In genomic region chr14:55624913-55625312, GRCh38 we compare ENCODE assay signal across 20 cellular contexts. TPM values are rescaled to one million over a fixed set of nuclear protein-coding genes. Genes with fewer than 3 reads are reported as not detected.
DNase-seq lines count a peak whose midpoint lies in the region; ATAC-seq, FAIRE-seq and TF ChIP-seq lines count a peak whose summit lies in the region.
"Had no signal": no experiment of that assay in that cellular context is flagged by ENCODE, and none has a peak within 500 bp of the region (broad histone marks: within the 10 kb centered on the region; RNA-seq: fewer than 3 reads in every experiment).

No MANE protein-coding gene starts in this region.

- H3K4me3 ChIP-seq in astrocyte (ENCODE audit: insufficient read depth, low read depth, low read length) (no peak overlapping the region), mesenchymal stem cell (ENCODE audit: insufficient read depth in 1 of 2, low read depth in 1 of 2, low read length in 2 of 2) (no peak overlapping the region)
- H3K4me3 ChIP-seq: SJSA1 had no signal

- H3K4me1 ChIP-seq in astrocyte (ENCODE audit: insufficient read depth, low read length) (no peaks in the 10 kb centered on the region), mesenchymal stem cell (ENCODE audit: control insufficient read depth, insufficient read depth, low read depth, low read length) (no peaks in the 10 kb centered on the region)
- H3K4me1 ChIP-seq: Caco-2, SJSA1 had no signal

- no peak overlapping the region for H3K27ac Mint-ChIP-seq in astrocyte (ENCODE audit: unreplicated experiment)
- H3K27ac Mint-ChIP-seq: B cell had no signal

- H3K27ac ChIP-seq in astrocyte (ENCODE audit: low read depth, low read length) (no peak overlapping the region), mesenchymal stem cell (ENCODE audit: low read length, poor library complexity, severe bottlenecking) (no peak overlapping the region)
- H3K27ac ChIP-seq: KMS-11, SJSA1 had no signal

- no peak overlapping the region for H4K91ac ChIP-seq in mesenchymal stem cell (ENCODE audit: low read length)

- no peak overlapping the region for H2BK15ac ChIP-seq in mesenchymal stem cell (ENCODE audit: low read depth, poor library complexity, severe bottlenecking)

- H3K36me3 Mint-ChIP-seq in astrocyte (ENCODE audit: low read depth, unreplicated experiment) = peaks cover 24% of the 10 kb centered on the region

- no peak overlapping the region for H3K4me3 Mint-ChIP-seq in astrocyte (ENCODE audit: unreplicated experiment)
- H3K4me3 Mint-ChIP-seq: B cell; CD4-positive, CD25-positive, alpha-beta regulatory T cell had no signal

- intact Hi-C loops in cardiac septum (cut with DNase I) = no loop called here

- no peak overlapping the region for H3K14ac ChIP-seq in mesenchymal stem cell (ENCODE audit: low read length in 2 of 2)

- WGBS in mesenchymal stem cell = 86% methylated on average over 4 of the region's 4 CpGs

- no peak overlapping the region for H3K4ac ChIP-seq in mesenchymal stem cell (ENCODE audit: low read depth in 1 of 2, low read length in 2 of 2)

- no peak overlapping the region for H2AFZ ChIP-seq in astrocyte (ENCODE audit: low read depth, low read length)
- H2AFZ ChIP-seq in mesenchymal stem cell (ENCODE audit: low read depth, low read length) = no peak overlapping the region

- peak; percentile 2 for DNase-seq in EL
- DNase-seq in astrocyte (ENCODE audit: low read depth) = peak; percentile 62
- DNase-seq in mesenchymal stem cell = peak; percentile 52
- DNase-seq in stromal cell of bone marrow (ENCODE audit: low read depth) = peak; percentile 36
- DNase-seq in cardiac septum (ENCODE audit: low spot score) = no peak
- no peak for DNase-seq in activated CD4-positive, alpha-beta T cell treated with anti-CD3 and anti-CD28 coated beads, Interleukin-2, amount 50 U/mL, for 48 hours
- DNase-seq: Caco-2; CD4-positive, CD25-positive, alpha-beta regulatory T cell; DMS53; GOT3; NCI-H1092; NCI-H146; NCI-H2081 treated with DMSO at 0.1 percent for 48 hours; NCI-H510A; NCI-H774; PC-3 had no signal

- peaks cover 4% of the 10 kb centered on the region for H3K9me3 ChIP-seq in astrocyte (ENCODE audit: insufficient read depth, low read depth, low read length)
- peaks cover 7% of the 10 kb centered on the region for H3K9me3 ChIP-seq in mesenchymal stem cell (ENCODE audit: control insufficient read depth, low read length)
- H3K9me3 ChIP-seq: SJSA1 had no signal

- H4K8ac ChIP-seq in mesenchymal stem cell (ENCODE audit: low read length) = no peak overlapping the region

- no peak overlapping the region for H3K4me2 ChIP-seq in astrocyte (ENCODE audit: low read length)
- no peak overlapping the region for H3K4me2 ChIP-seq in mesenchymal stem cell (ENCODE audit: low read length, poor library complexity, severe bottlenecking)
- H3K4me2 ChIP-seq: KMS-11 had no signal

- no peaks in the 10 kb centered on the region for H3K27me3 Mint-ChIP-seq in astrocyte (ENCODE audit: low read depth, unreplicated experiment)
- H3K27me3 Mint-ChIP-seq: B cell; CD4-positive, CD25-positive, alpha-beta regulatory T cell had no signal

- H2AK5ac ChIP-seq in mesenchymal stem cell (ENCODE audit: low read length, severe bottlenecking) = no peak overlapping the region

- no peak overlapping the region for H2BK12ac ChIP-seq in mesenchymal stem cell (ENCODE audit: low read length in 2 of 2)

- H4K20me1 ChIP-seq in astrocyte (ENCODE audit: insufficient read depth, low read length) = peaks cover 22% of the 10 kb centered on the region

- H2BK5ac ChIP-seq in mesenchymal stem cell (ENCODE audit: low read depth, low read length, poor library complexity, severe bottlenecking) = no peak overlapping the region

- no peak for FAIRE-seq in astrocyte (lab: Jason Lieb, UNC)

- H3K36me3 ChIP-seq in astrocyte (ENCODE audit: insufficient read depth, low read length) = peaks cover 26% of the 10 kb centered on the region
- H3K36me3 ChIP-seq in mesenchymal stem cell (ENCODE audit: control insufficient read depth in 1 of 2, insufficient read depth in 2 of 2, low read depth in 1 of 2, low read length in 2 of 2) = peaks cover 13 to 77% of the 10 kb centered on the region in 2 experiments

- H3K79me2 ChIP-seq in astrocyte (ENCODE audit: insufficient read depth, low read length) = peaks cover 8% of the 10 kb centered on the region

- TF ChIP-seq CTCF in astrocyte (IDR thresholded peaks at IDR 0.05; ENCODE audit: insufficient read depth, low read depth, low read length) = no peak

- H3K18ac ChIP-seq in mesenchymal stem cell (ENCODE audit: low read depth in 1 of 2, low read length in 2 of 2) = no peak overlapping the region

- no peak overlapping the region for H2BK120ac ChIP-seq in mesenchymal stem cell (ENCODE audit: low read depth, low read length)

- ATAC-seq in HG03378 (IDR thresholded peaks at IDR 0.05; ENCODE audit: unreplicated experiment) = no peak
- ATAC-seq: PC-3 had no signal

- H3K27me3 ChIP-seq in astrocyte (ENCODE audit: insufficient read depth, low read length) (no peaks in the 10 kb centered on the region), mesenchymal stem cell (ENCODE audit: control insufficient read depth in 1 of 2, insufficient read depth in 1 of 2, low read length in 2 of 2) (no peaks in the 10 kb centered on the region)
- H3K27me3 ChIP-seq: SJSA1 had no signal

- peaks cover 8% of the 10 kb centered on the region for H3K4me1 Mint-ChIP-seq in astrocyte (ENCODE audit: low read depth, unreplicated experiment)
- H3K4me1 Mint-ChIP-seq: B cell had no signal

- H3K9me3 Mint-ChIP-seq in astrocyte (ENCODE audit: unreplicated experiment) = peaks cover 3% of the 10 kb centered on the region

- H3K79me1 ChIP-seq in mesenchymal stem cell (replicated peaks; ENCODE audit: low read length, poor library complexity, severe bottlenecking) = peaks cover 25% of the 10 kb centered on the region

- no peak overlapping the region for H3K9ac ChIP-seq in astrocyte (ENCODE audit: low read length)
- H3K9ac ChIP-seq in mesenchymal stem cell (ENCODE audit: low read length) = no peak overlapping the region
- H3K9ac ChIP-seq: KMS-11 had no signal

- H3K23ac ChIP-seq in mesenchymal stem cell (ENCODE audit: low read length in 2 of 2) = no peak overlapping the region

RNA-seq across cellular contexts. Expression of gene KTN1, which starts 44.9 kb away (rescaled TPM):
- total RNA-seq in astrocyte = 181 and 193 TPM in 2 replicates
- 150 TPM for polyA plus RNA-seq in mesenchymal stem cell (2013, experiment 1 of 2)
- 176 TPM for polyA plus RNA-seq in mesenchymal stem cell (2013, experiment 2 of 2)
- total RNA-seq in cardiac septum = 247 TPM

Comparison
In these comparisons a context has a peak if more than half of its experiments do, and no peak if none do; other contexts are left out.
1. DNase-seq: peak in EL (single experiment), astrocyte (single experiment), mesenchymal stem cell (single experiment) and stromal cell of bone marrow (single experiment); none in cardiac septum (single experiment) and activated CD4-positive, alpha-beta T cell treated with anti-CD3 and anti-CD28 coated beads, Interleukin-2, amount 50 U/mL, for 48 hours (0 of 2).